In the genomic region with DNA sequence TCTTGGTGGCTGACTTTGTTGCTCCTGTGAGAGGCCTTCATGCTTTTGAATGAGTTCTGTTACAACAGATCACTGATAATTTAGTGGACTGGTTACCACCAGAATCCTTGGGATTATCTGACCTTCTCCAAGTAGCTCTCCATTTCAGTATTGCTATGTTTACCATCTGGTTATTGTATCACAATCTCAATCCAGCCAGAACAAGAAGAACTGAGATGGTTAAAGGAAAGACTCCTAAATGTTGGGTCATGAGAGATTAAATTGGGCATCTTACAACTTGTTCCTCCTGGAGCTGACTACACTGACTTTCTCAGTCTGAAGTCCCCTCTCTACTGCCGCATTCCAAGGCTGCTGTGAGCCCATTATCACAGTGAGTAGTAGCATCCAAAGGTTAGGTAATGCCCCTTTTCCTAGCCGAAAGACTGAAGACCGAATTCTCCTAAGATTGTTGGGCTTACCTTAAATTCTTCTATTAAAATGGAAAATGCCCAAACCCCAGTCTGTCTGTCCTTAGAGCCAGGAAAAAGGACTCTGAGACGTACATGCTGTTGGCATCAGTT, we compare ENCODE assay signal across 1 cellular context.
TF ChIP-seq lines count a peak whose summit lies in the region.

No MANE protein-coding gene starts in this region.

TF ChIP-seq in H1, 55 proteins besides CTCF, POLR2A, EP300 and RAD21 (continued from another document):
- TF ChIP-seq, protein P1, sequence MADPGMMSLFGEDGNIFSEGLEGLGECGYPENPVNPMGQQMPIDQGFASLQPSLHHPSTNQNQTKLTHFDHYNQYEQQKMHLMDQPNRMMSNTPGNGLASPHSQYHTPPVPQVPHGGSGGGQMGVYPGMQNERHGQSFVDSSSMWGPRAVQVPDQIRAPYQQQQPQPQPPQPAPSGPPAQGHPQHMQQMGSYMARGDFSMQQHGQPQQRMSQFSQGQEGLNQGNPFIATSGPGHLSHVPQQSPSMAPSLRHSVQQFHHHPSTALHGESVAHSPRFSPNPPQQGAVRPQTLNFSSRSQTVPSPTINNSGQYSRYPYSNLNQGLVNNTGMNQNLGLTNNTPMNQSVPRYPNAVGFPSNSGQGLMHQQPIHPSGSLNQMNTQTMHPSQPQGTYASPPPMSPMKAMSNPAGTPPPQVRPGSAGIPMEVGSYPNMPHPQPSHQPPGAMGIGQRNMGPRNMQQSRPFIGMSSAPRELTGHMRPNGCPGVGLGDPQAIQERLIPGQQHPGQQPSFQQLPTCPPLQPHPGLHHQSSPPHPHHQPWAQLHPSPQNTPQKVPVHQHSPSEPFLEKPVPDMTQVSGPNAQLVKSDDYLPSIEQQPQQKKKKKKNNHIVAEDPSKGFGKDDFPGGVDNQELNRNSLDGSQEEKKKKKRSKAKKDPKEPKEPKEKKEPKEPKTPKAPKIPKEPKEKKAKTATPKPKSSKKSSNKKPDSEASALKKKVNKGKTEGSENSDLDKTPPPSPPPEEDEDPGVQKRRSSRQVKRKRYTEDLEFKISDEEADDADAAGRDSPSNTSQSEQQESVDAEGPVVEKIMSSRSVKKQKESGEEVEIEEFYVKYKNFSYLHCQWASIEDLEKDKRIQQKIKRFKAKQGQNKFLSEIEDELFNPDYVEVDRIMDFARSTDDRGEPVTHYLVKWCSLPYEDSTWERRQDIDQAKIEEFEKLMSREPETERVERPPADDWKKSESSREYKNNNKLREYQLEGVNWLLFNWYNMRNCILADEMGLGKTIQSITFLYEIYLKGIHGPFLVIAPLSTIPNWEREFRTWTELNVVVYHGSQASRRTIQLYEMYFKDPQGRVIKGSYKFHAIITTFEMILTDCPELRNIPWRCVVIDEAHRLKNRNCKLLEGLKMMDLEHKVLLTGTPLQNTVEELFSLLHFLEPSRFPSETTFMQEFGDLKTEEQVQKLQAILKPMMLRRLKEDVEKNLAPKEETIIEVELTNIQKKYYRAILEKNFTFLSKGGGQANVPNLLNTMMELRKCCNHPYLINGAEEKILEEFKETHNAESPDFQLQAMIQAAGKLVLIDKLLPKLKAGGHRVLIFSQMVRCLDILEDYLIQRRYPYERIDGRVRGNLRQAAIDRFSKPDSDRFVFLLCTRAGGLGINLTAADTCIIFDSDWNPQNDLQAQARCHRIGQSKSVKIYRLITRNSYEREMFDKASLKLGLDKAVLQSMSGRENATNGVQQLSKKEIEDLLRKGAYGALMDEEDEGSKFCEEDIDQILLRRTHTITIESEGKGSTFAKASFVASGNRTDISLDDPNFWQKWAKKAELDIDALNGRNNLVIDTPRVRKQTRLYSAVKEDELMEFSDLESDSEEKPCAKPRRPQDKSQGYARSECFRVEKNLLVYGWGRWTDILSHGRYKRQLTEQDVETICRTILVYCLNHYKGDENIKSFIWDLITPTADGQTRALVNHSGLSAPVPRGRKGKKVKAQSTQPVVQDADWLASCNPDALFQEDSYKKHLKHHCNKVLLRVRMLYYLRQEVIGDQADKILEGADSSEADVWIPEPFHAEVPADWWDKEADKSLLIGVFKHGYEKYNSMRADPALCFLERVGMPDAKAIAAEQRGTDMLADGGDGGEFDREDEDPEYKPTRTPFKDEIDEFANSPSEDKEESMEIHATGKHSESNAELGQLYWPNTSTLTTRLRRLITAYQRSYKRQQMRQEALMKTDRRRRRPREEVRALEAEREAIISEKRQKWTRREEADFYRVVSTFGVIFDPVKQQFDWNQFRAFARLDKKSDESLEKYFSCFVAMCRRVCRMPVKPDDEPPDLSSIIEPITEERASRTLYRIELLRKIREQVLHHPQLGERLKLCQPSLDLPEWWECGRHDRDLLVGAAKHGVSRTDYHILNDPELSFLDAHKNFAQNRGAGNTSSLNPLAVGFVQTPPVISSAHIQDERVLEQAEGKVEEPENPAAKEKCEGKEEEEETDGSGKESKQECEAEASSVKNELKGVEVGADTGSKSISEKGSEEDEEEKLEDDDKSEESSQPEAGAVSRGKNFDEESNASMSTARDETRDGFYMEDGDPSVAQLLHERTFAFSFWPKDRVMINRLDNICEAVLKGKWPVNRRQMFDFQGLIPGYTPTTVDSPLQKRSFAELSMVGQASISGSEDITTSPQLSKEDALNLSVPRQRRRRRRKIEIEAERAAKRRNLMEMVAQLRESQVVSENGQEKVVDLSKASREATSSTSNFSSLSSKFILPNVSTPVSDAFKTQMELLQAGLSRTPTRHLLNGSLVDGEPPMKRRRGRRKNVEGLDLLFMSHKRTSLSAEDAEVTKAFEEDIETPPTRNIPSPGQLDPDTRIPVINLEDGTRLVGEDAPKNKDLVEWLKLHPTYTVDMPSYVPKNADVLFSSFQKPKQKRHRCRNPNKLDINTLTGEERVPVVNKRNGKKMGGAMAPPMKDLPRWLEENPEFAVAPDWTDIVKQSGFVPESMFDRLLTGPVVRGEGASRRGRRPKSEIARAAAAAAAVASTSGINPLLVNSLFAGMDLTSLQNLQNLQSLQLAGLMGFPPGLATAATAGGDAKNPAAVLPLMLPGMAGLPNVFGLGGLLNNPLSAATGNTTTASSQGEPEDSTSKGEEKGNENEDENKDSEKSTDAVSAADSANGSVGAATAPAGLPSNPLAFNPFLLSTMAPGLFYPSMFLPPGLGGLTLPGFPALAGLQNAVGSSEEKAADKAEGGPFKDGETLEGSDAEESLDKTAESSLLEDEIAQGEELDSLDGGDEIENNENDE (IDR thresholded peaks at IDR 0.05; ENCODE audit: insufficient replicate concordance, low read length), result no peak
